Comparison of ENCODE assay signal across 8 cellular contexts in genomic region chr14:106522990-106523389, GRCh38.
"Had no signal": no experiment of that assay in that cellular context is flagged by ENCODE, and none has a peak within 500 bp of the region (broad histone marks: within the 10 kb centered on the region; RNA-seq: fewer than 3 reads in every experiment).

No MANE protein-coding gene starts in this region.

- FAIRE-seq: G401.6, GM12878, GM12891, GM12892, GM18507, GM19239 had no signal

- H3K4me3 ChIP-seq: GM12878 had no signal

- DNase-seq: GDM1, GF-D8 had no signal
